In the genomic region with DNA sequence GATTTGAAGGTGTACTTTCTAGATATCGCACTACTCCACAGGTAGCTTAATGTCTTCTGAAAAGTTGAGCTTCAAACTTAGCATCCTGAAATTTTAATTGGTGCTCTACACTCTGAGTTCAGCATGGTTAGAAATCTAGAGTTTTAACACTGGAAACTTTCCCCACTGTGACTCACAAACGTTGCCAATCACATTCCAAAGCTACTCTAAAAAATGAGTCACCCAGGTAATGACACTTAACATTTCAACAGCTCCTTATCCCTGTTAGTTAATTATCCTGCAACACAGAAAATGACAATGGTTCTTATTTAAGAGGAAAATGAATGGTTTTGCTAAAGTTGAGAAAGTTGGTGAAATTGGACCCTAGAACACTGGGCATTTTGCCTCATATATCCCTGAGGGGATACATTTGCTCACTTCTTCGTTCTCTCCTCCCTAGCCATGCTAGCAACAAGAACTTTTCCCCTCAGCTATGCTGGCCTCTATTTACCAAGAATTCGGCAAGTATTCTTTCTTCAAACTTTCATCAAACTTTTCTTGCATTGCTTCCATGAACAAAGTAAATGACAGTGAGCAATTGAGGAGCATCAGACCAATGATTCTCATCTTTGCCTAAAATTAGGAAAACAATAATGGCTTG, we compare ENCODE assay signal across 20 cellular contexts.
DNase-seq lines count a peak whose midpoint lies in the region; ATAC-seq and TF ChIP-seq lines count a peak whose summit lies in the region.
"Had no signal": no experiment of that assay in that cellular context is flagged by ENCODE, and none has a peak within 500 bp of the region (broad histone marks: within the 10 kb centered on the region; RNA-seq: fewer than 3 reads in every experiment).

No MANE protein-coding gene starts in this region.

- WGBS in mesendoderm (ENCODE audit: extremely low coverage, insufficient coverage, low lambda C conversion rate) = no CpG with 5 or more reads among the region's 4 CpGs

- peak; percentile 24 for ATAC-seq in foreskin keratinocyte
- no peak for ATAC-seq in SK-N-SH treated with all-trans-retinoic acid at 6 μM for 48 hours
- ATAC-seq in activated T-cell treated with anti-CD3 and anti-CD28 coated beads, Interleukin-2, amount 50 U/mL, for 72 hours (replicated peaks in 1 of 2) = no peak
- no peak for ATAC-seq in natural killer cell
- ATAC-seq in PC-3 = no peak
- ATAC-seq: HCT116 had no signal

- no peak overlapping the region for H3K4me2 ChIP-seq in mesendoderm (ENCODE audit: low read length)
- H3K4me2 ChIP-seq in PC-3 (ENCODE audit: low read length) = no peak overlapping the region

- no peak overlapping the region for H2BK120ac ChIP-seq in mesendoderm (ENCODE audit: low read depth, low read length)

- peaks cover 2 to 5% of the 10 kb centered on the region in 2 donors for H3K9me3 Mint-ChIP-seq in activated T-cell treated with anti-CD3 and anti-CD28 coated beads, Interleukin-2, amount 50 U/mL, for 72 hours
- peaks cover 3 to 8% of the 10 kb centered on the region in 2 donors for H3K9me3 Mint-ChIP-seq in natural killer cell

- H3K27ac ChIP-seq in foreskin keratinocyte = no peak overlapping the region
- no peak overlapping the region for H3K27ac ChIP-seq in mesendoderm (ENCODE audit: low read depth, low read length)
- H3K27ac ChIP-seq in PC-3 (ENCODE audit: low read length) = no peak overlapping the region
- H3K27ac ChIP-seq: HL-60, SJCRH30 had no signal

- H3K56ac ChIP-seq in mesendoderm (ENCODE audit: low read length) = no peak overlapping the region

- H3K79me2 ChIP-seq in mesendoderm (ENCODE audit: control insufficient read depth, insufficient read depth, low read length) = no peaks in the 10 kb centered on the region
- H3K79me2 ChIP-seq in PC-3 (ENCODE audit: low read length) = no peaks in the 10 kb centered on the region

- H3K27me3 Mint-ChIP-seq in activated T-cell treated with anti-CD3 and anti-CD28 coated beads, Interleukin-2, amount 50 U/mL, for 72 hours (ENCODE audit: low read depth) = no peaks in the 10 kb centered on the region
- H3K27me3 Mint-ChIP-seq in natural killer cell (ENCODE audit: low read depth in 2 of 2) = no peaks in the 10 kb centered on the region

- no peaks in the 10 kb centered on the region for H3F3A ChIP-seq in PC-3 (ENCODE audit: low read length, unreplicated experiment)

- POLR2A ChIA-PET in PC-3 (lab: Charles Lee; ENCODE audit: unreplicated experiment) = no interaction called here

- no peak overlapping the region for H3K4me3 ChIP-seq in mesendoderm (ENCODE audit: low read length)
- H3K4me3 ChIP-seq in PC-3 (ENCODE audit: low read length) = no peak overlapping the region
- H3K4me3 ChIP-seq: SJCRH30 had no signal

- no peak overlapping the region for H2AK5ac ChIP-seq in mesendoderm (ENCODE audit: low read length)

- no peak overlapping the region for H4K8ac ChIP-seq in mesendoderm (ENCODE audit: low read depth, low read length)

- H2AFZ ChIP-seq in PC-3 (ENCODE audit: low read length) = no peak overlapping the region

- no peak overlapping the region for H2BK15ac ChIP-seq in mesendoderm (replicated peaks; ENCODE audit: low read depth)

- CTCF ChIA-PET in PC-3 (lab: Charles Lee) = no interaction called here

- H3K36me3 Mint-ChIP-seq in activated T-cell treated with anti-CD3 and anti-CD28 coated beads, Interleukin-2, amount 50 U/mL, for 72 hours (ENCODE audit: insufficient read depth in 2 of 2) = no peaks in the 10 kb centered on the region
- H3K36me3 Mint-ChIP-seq in natural killer cell = no peaks in the 10 kb centered on the region
- H3K36me3 Mint-ChIP-seq: CD14-positive monocyte had no signal

- no peaks in the 10 kb centered on the region for H3K79me1 ChIP-seq in mesendoderm (ENCODE audit: low read length)

- no peaks in the 10 kb centered on the region; the same call in 1 of the 2 replicates for H3K9me3 ChIP-seq in PC-3 (ENCODE audit: low read length)
- H3K9me3 ChIP-seq: SJCRH30 had no signal

- H3K4me1 ChIP-seq in foreskin keratinocyte = no peaks in the 10 kb centered on the region
- H3K4me1 ChIP-seq in mesendoderm (ENCODE audit: control insufficient read depth, low read depth, low read length) = peaks cover 5% of the 10 kb centered on the region
- no peaks in the 10 kb centered on the region for H3K4me1 ChIP-seq in PC-3 (ENCODE audit: insufficient read depth, low read length)
- H3K4me1 ChIP-seq: SJCRH30 had no signal

- H3K27ac Mint-ChIP-seq in activated T-cell treated with anti-CD3 and anti-CD28 coated beads, Interleukin-2, amount 50 U/mL, for 72 hours = no peak overlapping the region
- H3K27ac Mint-ChIP-seq in natural killer cell = no peak overlapping the region
- H3K27ac Mint-ChIP-seq: CD14-positive monocyte had no signal

- H3K18ac ChIP-seq in mesendoderm (ENCODE audit: low read length) = peak overlapping the region; percentile 75

- H4K5ac ChIP-seq in mesendoderm (ENCODE audit: low read length) = no peak overlapping the region

- H4K20me1 ChIP-seq in PC-3 (ENCODE audit: low read length) = no peaks in the 10 kb centered on the region

- H3K27me3 ChIP-seq in foreskin keratinocyte (no peaks in the 10 kb centered on the region), mesendoderm (ENCODE audit: insufficient read depth, low read length, poor library complexity) (no peaks in the 10 kb centered on the region), PC-3 (ENCODE audit: low read length) (no peaks in the 10 kb centered on the region)

- intact Hi-C loops in natural killer cell (cut with micrococcal nuclease) (no loop called here), PC-3 (cut with micrococcal nuclease) (no loop called here)

- H3K36me3 ChIP-seq in mesendoderm (ENCODE audit: control insufficient read depth, insufficient read depth, low read length) (no peaks in the 10 kb centered on the region), PC-3 (ENCODE audit: low read depth, low read length) (no peaks in the 10 kb centered on the region)
- H3K36me3 ChIP-seq: SJCRH30 had no signal

- no peaks in the 10 kb centered on the region for H3K4me1 Mint-ChIP-seq in activated T-cell treated with anti-CD3 and anti-CD28 coated beads, Interleukin-2, amount 50 U/mL, for 72 hours (ENCODE audit: low read depth)
- H3K4me1 Mint-ChIP-seq in natural killer cell = no peaks in the 10 kb centered on the region
- H3K4me1 Mint-ChIP-seq: CD14-positive monocyte had no signal

- peak; percentile 48 for DNase-seq in DMS53 (lab: John Stamatoyannopoulos, UW)
- DNase-seq in SW480 (ENCODE audit: low spot score) = peak; percentile 5
- peak; percentile 1 to 13 for DNase-seq in foreskin keratinocyte
- peak; percentile 82 for DNase-seq in mesendoderm
- no peak for DNase-seq in activated T-cell treated with anti-CD3 and anti-CD28 coated beads, Interleukin-2, amount 50 U/mL, for 72 hours
- no peak for DNase-seq in natural killer cell
- DNase-seq in PC-3 = no peak
- DNase-seq: EL, MV-4-11, NCI-H1417 treated with DMSO at 0.1 percent for 48 hours, NCI-H1930, NCI-H2171 treated with DMSO at 0.1 percent for 48 hours, NCI-H446 treated with DMSO at 0.1 percent for 48 hours, OCI-M1, RPMI8226, SJCRH30 had no signal

- no peak overlapping the region for H3K9ac ChIP-seq in mesendoderm (ENCODE audit: low read length)
- no peak overlapping the region for H3K9ac ChIP-seq in PC-3 (ENCODE audit: low read length)

- H3K4me3 Mint-ChIP-seq in activated T-cell treated with anti-CD3 and anti-CD28 coated beads, Interleukin-2, amount 50 U/mL, for 72 hours = no peak overlapping the region
- no peak overlapping the region for H3K4me3 Mint-ChIP-seq in natural killer cell
- H3K4me3 Mint-ChIP-seq: CD14-positive monocyte had no signal

- no peak overlapping the region for H3K23ac ChIP-seq in mesendoderm (ENCODE audit: low read length)

- TF ChIP-seq CTCF in foreskin keratinocyte (conservative IDR thresholded peaks at IDR 0.05) = no peak
- no peak for TF ChIP-seq CTCF in natural killer cell (IDR thresholded peaks at IDR 0.05)
- no peak for TF ChIP-seq CTCF in PC-3 (conservative IDR thresholded peaks at IDR 0.05; ENCODE audit: low read depth, low read length)

- BruUV-seq in PC-3 (replicated peaks; lab: Mats Ljungman, UMichigan) = no TSS peak

- H2BK5ac ChIP-seq in mesendoderm (ENCODE audit: low read length) = no peak overlapping the region

- H3K9me2 ChIP-seq in PC-3 (replicated peaks; ENCODE audit: low read length) = no peaks in the 10 kb centered on the region

- H3K4ac ChIP-seq in mesendoderm (ENCODE audit: low read depth, low read length) = no peak overlapping the region

TF ChIP-seq in SK-N-SH treated with all-trans-retinoic acid at 6 μM for 48 hours, 23 proteins besides CTCF, POLR2A, EP300 and RAD21 (continues in another document):
- no peak for TF ChIP-seq ZNF8 (CRISPR knock-in tag; IDR thresholded peaks at IDR 0.05)
- no peak for TF ChIP-seq PPARA (CRISPR knock-in tag; IDR thresholded peaks at IDR 0.05; ENCODE audit: borderline replicate concordance)
- TF ChIP-seq CSDC2 (CRISPR knock-in tag; IDR thresholded peaks at IDR 0.05) = no peak
- no peak for TF ChIP-seq GLIS3 (CRISPR knock-in tag; IDR thresholded peaks at IDR 0.05)
- no peak for TF ChIP-seq ZFP3 (CRISPR knock-in tag; IDR thresholded peaks at IDR 0.05)
- no peak for TF ChIP-seq SNAI2 (CRISPR knock-in tag; IDR thresholded peaks at IDR 0.05)
- no peak for TF ChIP-seq TOX (CRISPR knock-in tag; IDR thresholded peaks at IDR 0.05; ENCODE audit: borderline replicate concordance)
- TF ChIP-seq, protein P1, sequence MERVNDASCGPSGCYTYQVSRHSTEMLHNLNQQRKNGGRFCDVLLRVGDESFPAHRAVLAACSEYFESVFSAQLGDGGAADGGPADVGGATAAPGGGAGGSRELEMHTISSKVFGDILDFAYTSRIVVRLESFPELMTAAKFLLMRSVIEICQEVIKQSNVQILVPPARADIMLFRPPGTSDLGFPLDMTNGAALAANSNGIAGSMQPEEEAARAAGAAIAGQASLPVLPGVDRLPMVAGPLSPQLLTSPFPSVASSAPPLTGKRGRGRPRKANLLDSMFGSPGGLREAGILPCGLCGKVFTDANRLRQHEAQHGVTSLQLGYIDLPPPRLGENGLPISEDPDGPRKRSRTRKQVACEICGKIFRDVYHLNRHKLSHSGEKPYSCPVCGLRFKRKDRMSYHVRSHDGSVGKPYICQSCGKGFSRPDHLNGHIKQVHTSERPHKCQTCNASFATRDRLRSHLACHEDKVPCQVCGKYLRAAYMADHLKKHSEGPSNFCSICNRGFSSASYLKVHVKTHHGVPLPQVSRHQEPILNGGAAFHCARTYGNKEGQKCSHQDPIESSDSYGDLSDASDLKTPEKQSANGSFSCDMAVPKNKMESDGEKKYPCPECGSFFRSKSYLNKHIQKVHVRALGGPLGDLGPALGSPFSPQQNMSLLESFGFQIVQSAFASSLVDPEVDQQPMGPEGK (CRISPR knock-in tag; IDR thresholded peaks at IDR 0.05; ENCODE audit: borderline replicate concordance) = no peak

Comparison
In these comparisons a context has a peak if more than half of its experiments do, and no peak if none do; other contexts are left out.
1. DNase-seq: peak in DMS53 (single experiment), SW480 (single experiment), foreskin keratinocyte (2 of 2) and mesendoderm (single experiment); none in activated T-cell treated with anti-CD3 and anti-CD28 coated beads, Interleukin-2, amount 50 U/mL, for 72 hours (0 of 2), natural killer cell (single experiment) and PC-3 (single experiment).